In genomic region chr5:139647406-139648204, GRCh38 we compare ENCODE assay signal across 8 cellular contexts. TPM values are rescaled to one million over a fixed set of nuclear protein-coding genes. Genes with fewer than 3 reads are reported as not detected.
DNase-seq lines count a peak whose midpoint lies in the region; ATAC-seq and TF ChIP-seq lines count a peak whose summit lies in the region.

No MANE protein-coding gene starts in this region.

- H3K27ac ChIP-seq in neural progenitor cell = no peak overlapping the region

- peaks cover 34% of the 10 kb centered on the region for H4K20me1 ChIP-seq in neural progenitor cell (ENCODE audit: low read depth)

- peaks cover 55% of the 10 kb centered on the region for H3F3A ChIP-seq in neural progenitor cell (ENCODE audit: low read depth)

- H3K9me3 ChIP-seq in endocrine pancreas (ENCODE audit: control insufficient read depth, low read length) (no peaks in the 10 kb centered on the region), neural progenitor cell (ENCODE audit: low read depth) (no peaks in the 10 kb centered on the region)

- H3K36me3 ChIP-seq in endocrine pancreas (ENCODE audit: control insufficient read depth, insufficient read depth, low read length) = no peaks in the 10 kb centered on the region
- no peaks in the 10 kb centered on the region for H3K36me3 ChIP-seq in neural progenitor cell

- peaks cover 24% of the 10 kb centered on the region for H3K79me2 ChIP-seq in neural progenitor cell (ENCODE audit: low read depth)

- H3K4me3 Mint-ChIP-seq in CD14-positive monocyte (peak overlapping the region; percentile 79 to 85), neural progenitor cell (peak overlapping the region; percentile 87)

- H3K4me1 ChIP-seq in endocrine pancreas (ENCODE audit: control insufficient read depth, insufficient read depth, low read length) = no peaks in the 10 kb centered on the region
- H3K4me1 ChIP-seq in neural progenitor cell = peaks cover 46% of the 10 kb centered on the region

- peaks cover 53% of the 10 kb centered on the region for H3K4me1 Mint-ChIP-seq in CD14-positive monocyte
- peaks cover 50% of the 10 kb centered on the region for H3K4me1 Mint-ChIP-seq in neural progenitor cell

- peaks cover 5 to 25% of the 10 kb centered on the region in 2 donors for H3K36me3 Mint-ChIP-seq in CD14-positive monocyte
- H3K36me3 Mint-ChIP-seq in neural progenitor cell = peaks cover 5% of the 10 kb centered on the region

- H3K9me3 Mint-ChIP-seq in CD14-positive monocyte (peaks cover 0 to 15% (median 3%) of the 10 kb centered on the region in 7 donors), neural progenitor cell (no peaks in the 10 kb centered on the region)

- intact Hi-C loops in CD14-positive monocyte (cut with micrococcal nuclease) = loop anchor here (1.0 kb wide), 2 partner anchors 9 to 10 kb away; no protein-coding TSS in a partner anchor

- ATAC-seq in GM21786 (IDR thresholded peaks at IDR 0.05; ENCODE audit: unreplicated experiment) = no peak
- no peak for ATAC-seq in GM19351 (IDR thresholded peaks at IDR 0.05; ENCODE audit: unreplicated experiment)
- ATAC-seq in HG02623 (IDR thresholded peaks at IDR 0.05; ENCODE audit: unreplicated experiment) = no peak

- TF ChIP-seq CTCF in CD14-positive monocyte (IDR thresholded peaks at IDR 0.05) = no peak
- no peak for TF ChIP-seq CTCF in neural progenitor cell (IDR thresholded peaks at IDR 0.05)

- no peak overlapping the region for H2AFZ ChIP-seq in neural progenitor cell (replicated peaks)

- no peaks in the 10 kb centered on the region for H3K27me3 ChIP-seq in endocrine pancreas (ENCODE audit: control insufficient read depth, insufficient read depth, low read length)
- H3K27me3 ChIP-seq in neural progenitor cell = peaks cover 42% of the 10 kb centered on the region

- H3K27ac Mint-ChIP-seq in CD14-positive monocyte = peak overlapping the region in 3 of 7 donors; percentile 19 to 61 (median 32)
- no peak overlapping the region for H3K27ac Mint-ChIP-seq in neural progenitor cell

- peak overlapping the region; percentile 97 for H3K4me2 ChIP-seq in neural progenitor cell

- peaks cover 61 to 86% (median 65%) of the 10 kb centered on the region in 3 donors for H3K27me3 Mint-ChIP-seq in CD14-positive monocyte (ENCODE audit: low read depth in 3 of 3)
- H3K27me3 Mint-ChIP-seq in neural progenitor cell (ENCODE audit: insufficient read depth, low read depth) = peaks cover 22% of the 10 kb centered on the region

- DNase-seq in CD14-positive monocyte (ENCODE audit: low spot score) (no peak), NCI-H524 (lab: John Stamatoyannopoulos, UW) (peak; percentile 46 to 79), neural progenitor cell (ENCODE audit: low spot score) (peak; percentile 49), SW 1271 (lab: John Stamatoyannopoulos, UW) (no peak)

- peak overlapping the region; percentile 31 for H3K9ac ChIP-seq in endocrine pancreas (ENCODE audit: control insufficient read depth, insufficient read depth, low read length)
- H3K9ac ChIP-seq in neural progenitor cell = no peak overlapping the region

- H3K4me3 ChIP-seq in endocrine pancreas (ENCODE audit: control insufficient read depth, insufficient read depth, low read length) (no peak overlapping the region), neural progenitor cell (peak overlapping the region; percentile 89)

RNA-seq across cellular contexts. Expression of gene CXXC5, which starts 0.5 kb away (rescaled TPM):
- polyA plus RNA-seq in CD14-positive monocyte = 10 to 100 TPM; 33.7 to 37.2 TPM
- 17.2 and 25.6 TPM in 2 replicates for total RNA-seq in neural progenitor cell (ENCODE audit: low replicate concordance)

Comparison
In these comparisons a context has a peak if more than half of its experiments do, and no peak if none do; other contexts are left out.
1. DNase-seq: peak in NCI-H524 (2 of 2) and neural progenitor cell (single experiment); none in CD14-positive monocyte (single experiment) and SW 1271 (0 of 2).